2 cellular contexts compared by ENCODE assay signal in genomic region chr1:161864577-161864976, GRCh38.
TF ChIP-seq lines count a peak whose summit lies in the region.

No MANE protein-coding gene starts in this region.

TF ChIP-seq in GM23338, 12 proteins besides CTCF, POLR2A, EP300 and RAD21 (continued from another document):
- TF ChIP-seq REST (IDR thresholded peaks at IDR 0.05; ENCODE audit: unreplicated experiment) (no peak), NANOG (IDR thresholded peaks at IDR 0.05; ENCODE audit: borderline replicate concordance) (no peak), ZNF331 (CRISPR knock-in tag; IDR thresholded peaks at IDR 0.05; ENCODE audit: low read depth) (no peak), STAT1 (IDR thresholded peaks at IDR 0.05; ENCODE audit: unreplicated experiment) (no peak), ZNF114 (CRISPR knock-in tag; IDR thresholded peaks at IDR 0.05) (no peak), EZH2phosphoT487 (IDR thresholded peaks at IDR 0.05; ENCODE audit: unreplicated experiment) (no peak)
- TF ChIP-seq, protein P1, sequence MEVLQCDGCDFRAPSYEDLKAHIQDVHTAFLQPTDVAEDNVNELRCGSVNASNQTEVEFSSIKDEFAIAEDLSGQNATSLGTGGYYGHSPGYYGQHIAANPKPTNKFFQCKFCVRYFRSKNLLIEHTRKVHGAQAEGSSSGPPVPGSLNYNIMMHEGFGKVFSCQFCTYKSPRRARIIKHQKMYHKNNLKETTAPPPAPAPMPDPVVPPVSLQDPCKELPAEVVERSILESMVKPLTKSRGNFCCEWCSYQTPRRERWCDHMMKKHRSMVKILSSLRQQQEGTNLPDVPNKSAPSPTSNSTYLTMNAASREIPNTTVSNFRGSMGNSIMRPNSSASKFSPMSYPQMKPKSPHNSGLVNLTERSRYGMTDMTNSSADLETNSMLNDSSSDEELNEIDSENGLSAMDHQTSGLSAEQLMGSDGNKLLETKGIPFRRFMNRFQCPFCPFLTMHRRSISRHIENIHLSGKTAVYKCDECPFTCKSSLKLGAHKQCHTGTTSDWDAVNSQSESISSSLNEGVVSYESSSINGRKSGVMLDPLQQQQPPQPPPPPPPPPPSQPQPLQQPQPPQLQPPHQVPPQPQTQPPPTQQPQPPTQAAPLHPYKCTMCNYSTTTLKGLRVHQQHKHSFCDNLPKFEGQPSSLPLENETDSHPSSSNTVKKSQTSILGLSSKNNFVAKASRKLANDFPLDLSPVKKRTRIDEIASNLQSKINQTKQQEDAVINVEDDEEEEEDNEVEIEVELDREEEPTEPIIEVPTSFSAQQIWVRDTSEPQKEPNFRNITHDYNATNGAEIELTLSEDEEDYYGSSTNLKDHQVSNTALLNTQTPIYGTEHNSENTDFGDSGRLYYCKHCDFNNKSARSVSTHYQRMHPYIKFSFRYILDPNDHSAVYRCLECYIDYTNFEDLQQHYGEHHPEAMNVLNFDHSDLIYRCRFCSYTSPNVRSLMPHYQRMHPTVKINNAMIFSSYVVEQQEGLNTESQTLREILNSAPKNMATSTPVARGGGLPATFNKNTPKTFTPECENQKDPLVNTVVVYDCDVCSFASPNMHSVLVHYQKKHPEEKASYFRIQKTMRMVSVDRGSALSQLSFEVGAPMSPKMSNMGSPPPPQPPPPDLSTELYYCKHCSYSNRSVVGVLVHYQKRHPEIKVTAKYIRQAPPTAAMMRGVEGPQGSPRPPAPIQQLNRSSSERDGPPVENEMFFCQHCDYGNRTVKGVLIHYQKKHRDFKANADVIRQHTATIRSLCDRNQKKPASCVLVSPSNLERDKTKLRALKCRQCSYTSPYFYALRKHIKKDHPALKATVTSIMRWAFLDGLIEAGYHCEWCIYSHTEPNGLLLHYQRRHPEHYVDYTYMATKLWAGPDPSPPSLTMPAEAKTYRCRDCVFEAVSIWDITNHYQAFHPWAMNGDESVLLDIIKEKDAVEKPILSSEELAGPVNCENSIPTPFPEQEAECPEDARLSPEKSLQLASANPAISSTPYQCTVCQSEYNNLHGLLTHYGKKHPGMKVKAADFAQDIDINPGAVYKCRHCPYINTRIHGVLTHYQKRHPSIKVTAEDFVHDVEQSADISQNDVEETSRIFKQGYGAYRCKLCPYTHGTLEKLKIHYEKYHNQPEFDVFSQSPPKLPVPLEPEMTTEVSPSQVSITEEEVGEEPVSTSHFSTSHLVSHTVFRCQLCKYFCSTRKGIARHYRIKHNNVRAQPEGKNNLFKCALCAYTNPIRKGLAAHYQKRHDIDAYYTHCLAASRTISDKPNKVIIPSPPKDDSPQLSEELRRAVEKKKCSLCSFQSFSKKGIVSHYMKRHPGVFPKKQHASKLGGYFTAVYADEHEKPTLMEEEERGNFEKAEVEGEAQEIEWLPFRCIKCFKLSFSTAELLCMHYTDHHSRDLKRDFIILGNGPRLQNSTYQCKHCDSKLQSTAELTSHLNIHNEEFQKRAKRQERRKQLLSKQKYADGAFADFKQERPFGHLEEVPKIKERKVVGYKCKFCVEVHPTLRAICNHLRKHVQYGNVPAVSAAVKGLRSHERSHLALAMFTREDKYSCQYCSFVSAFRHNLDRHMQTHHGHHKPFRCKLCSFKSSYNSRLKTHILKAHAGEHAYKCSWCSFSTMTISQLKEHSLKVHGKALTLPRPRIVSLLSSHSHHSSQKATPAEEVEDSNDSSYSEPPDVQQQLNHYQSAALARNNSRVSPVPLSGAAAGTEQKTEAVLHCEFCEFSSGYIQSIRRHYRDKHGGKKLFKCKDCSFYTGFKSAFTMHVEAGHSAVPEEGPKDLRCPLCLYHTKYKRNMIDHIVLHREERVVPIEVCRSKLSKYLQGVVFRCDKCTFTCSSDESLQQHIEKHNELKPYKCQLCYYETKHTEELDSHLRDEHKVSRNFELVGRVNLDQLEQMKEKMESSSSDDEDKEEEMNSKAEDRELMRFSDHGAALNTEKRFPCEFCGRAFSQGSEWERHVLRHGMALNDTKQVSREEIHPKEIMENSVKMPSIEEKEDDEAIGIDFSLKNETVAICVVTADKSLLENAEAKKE (CRISPR knock-in tag; IDR thresholded peaks at IDR 0.05), result no peak
TF ChIP-seq in GM23338: peak in this region for 0.

TF ChIP-seq in K562, 482 proteins besides CTCF, POLR2A, EP300 and RAD21 (continued from another document):
- TF ChIP-seq MAFF (IDR thresholded peaks at IDR 0.05; ENCODE audit: low read length), result no peak
- TF ChIP-seq PML (IDR thresholded peaks at IDR 0.05; ENCODE audit: low read length), result no peak
- TF ChIP-seq ZBTB11 (CRISPR knock-in tag; IDR thresholded peaks at IDR 0.05), result no peak
- TF ChIP-seq ZNF655 (CRISPR knock-in tag; IDR thresholded peaks at IDR 0.05), result no peak
- TF ChIP-seq, protein P2, sequence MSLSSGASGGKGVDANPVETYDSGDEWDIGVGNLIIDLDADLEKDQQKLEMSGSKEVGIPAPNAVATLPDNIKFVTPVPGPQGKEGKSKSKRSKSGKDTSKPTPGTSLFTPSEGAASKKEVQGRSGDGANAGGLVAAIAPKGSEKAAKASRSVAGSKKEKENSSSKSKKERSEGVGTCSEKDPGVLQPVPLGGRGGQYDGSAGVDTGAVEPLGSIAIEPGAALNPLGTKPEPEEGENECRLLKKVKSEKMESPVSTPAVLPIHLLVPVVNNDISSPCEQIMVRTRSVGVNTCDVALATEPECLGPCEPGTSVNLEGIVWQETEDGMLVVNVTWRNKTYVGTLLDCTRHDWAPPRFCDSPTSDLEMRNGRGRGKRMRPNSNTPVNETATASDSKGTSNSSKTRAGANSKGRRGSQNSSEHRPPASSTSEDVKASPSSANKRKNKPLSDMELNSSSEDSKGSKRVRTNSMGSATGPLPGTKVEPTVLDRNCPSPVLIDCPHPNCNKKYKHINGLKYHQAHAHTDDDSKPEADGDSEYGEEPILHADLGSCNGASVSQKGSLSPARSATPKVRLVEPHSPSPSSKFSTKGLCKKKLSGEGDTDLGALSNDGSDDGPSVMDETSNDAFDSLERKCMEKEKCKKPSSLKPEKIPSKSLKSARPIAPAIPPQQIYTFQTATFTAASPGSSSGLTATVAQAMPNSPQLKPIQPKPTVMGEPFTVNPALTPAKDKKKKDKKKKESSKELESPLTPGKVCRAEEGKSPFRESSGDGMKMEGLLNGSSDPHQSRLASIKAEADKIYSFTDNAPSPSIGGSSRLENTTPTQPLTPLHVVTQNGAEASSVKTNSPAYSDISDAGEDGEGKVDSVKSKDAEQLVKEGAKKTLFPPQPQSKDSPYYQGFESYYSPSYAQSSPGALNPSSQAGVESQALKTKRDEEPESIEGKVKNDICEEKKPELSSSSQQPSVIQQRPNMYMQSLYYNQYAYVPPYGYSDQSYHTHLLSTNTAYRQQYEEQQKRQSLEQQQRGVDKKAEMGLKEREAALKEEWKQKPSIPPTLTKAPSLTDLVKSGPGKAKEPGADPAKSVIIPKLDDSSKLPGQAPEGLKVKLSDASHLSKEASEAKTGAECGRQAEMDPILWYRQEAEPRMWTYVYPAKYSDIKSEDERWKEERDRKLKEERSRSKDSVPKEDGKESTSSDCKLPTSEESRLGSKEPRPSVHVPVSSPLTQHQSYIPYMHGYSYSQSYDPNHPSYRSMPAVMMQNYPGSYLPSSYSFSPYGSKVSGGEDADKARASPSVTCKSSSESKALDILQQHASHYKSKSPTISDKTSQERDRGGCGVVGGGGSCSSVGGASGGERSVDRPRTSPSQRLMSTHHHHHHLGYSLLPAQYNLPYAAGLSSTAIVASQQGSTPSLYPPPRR (CRISPR knock-in tag; IDR thresholded peaks at IDR 0.05; ENCODE audit: borderline replicate concordance), result no peak
- TF ChIP-seq TEAD1 (CRISPR knock-in tag; IDR thresholded peaks at IDR 0.05), result no peak
- TF ChIP-seq ARNT (IDR thresholded peaks at IDR 0.05), result no peak
- TF ChIP-seq, protein P3, sequence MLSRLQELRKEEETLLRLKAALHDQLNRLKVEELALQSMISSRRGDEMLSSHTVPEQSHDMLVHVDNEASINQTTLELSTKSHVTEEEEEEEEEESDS (CRISPR knock-in tag; IDR thresholded peaks at IDR 0.05), result no peak
- no peak for TF ChIP-seq SREBF2 (CRISPR knock-in tag; IDR thresholded peaks at IDR 0.05)
- no peak for TF ChIP-seq ERF (CRISPR knock-in tag; IDR thresholded peaks at IDR 0.05)
- TF ChIP-seq MYC (IDR thresholded peaks at IDR 0.05; ENCODE audit: low read depth, low read length), result no peak
- TF ChIP-seq MYC (CRISPR knock-in tag; IDR thresholded peaks at IDR 0.05; ENCODE audit: borderline replicate concordance, low read depth), result no peak
- TF ChIP-seq HCFC1 (IDR thresholded peaks at IDR 0.05; ENCODE audit: low read depth, low read length), result no peak
